In the genomic region with DNA sequence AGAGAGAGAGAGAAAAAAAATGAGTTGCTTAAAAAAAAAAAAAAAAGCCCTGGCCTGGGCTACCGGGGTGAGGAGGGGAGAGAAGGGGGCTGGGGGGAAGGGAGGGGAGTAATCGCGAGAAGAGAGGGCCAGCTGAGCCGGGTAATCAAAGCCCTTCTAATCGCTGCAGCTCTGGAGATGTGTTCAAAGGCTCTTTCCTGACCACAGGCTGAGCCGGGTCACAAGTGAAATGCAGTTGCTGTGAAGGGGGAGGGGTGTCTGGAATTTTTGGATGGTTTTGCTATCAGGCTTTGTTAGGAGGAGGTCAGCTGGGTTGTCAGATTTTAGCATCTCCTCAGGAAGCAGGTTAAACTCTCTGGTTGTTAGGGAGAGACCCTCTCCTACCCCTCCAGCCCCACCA, we compare ENCODE assay signal across 14 cellular contexts.
A peak's percentile ranks its signal among the peaks of the same experiment; 100 is the strongest.
DNase-seq lines count a peak whose midpoint lies in the region; ATAC-seq and TF ChIP-seq lines count a peak whose summit lies in the region.
"Had no signal": no experiment of that assay in that cellular context is flagged by ENCODE, and none has a peak within 500 bp of the region (broad histone marks: within the 10 kb centered on the region; RNA-seq: fewer than 3 reads in every experiment).

No MANE protein-coding gene starts in this region.

- no peak overlapping the region for H3K23ac ChIP-seq in neuronal stem cell (ENCODE audit: low read depth, low read length, poor library complexity)

- H3K36me3 ChIP-seq in H7 (replicated peaks; ENCODE audit: control insufficient read depth, insufficient read depth, low read length), result no peaks in the 10 kb centered on the region
- H3K36me3 ChIP-seq in NT2/D1 (ENCODE audit: insufficient read depth, insufficient read length, low read length), result no peaks in the 10 kb centered on the region
- no peaks in the 10 kb centered on the region for H3K36me3 ChIP-seq in neuronal stem cell (replicated peaks in 1 of 2; ENCODE audit: control insufficient read depth in 2 of 2, insufficient read depth in 2 of 2, low read length in 2 of 2)
- H3K36me3 ChIP-seq in ovary, result no peaks in the 10 kb centered on the region

- no peak overlapping the region for H4K8ac ChIP-seq in neuronal stem cell (ENCODE audit: low read depth, low read length)

- intact Hi-C loops in ovary (cut with DNase I), result no loop called here

- H3K4me3 ChIP-seq in H7 (ENCODE audit: insufficient read depth, low read depth, low read length) (no peak overlapping the region), NT2/D1 (ENCODE audit: insufficient read length, low read depth) (no peak overlapping the region), fibroblast of villous mesenchyme (ENCODE audit: low read depth, low read length) (no peak overlapping the region), neuronal stem cell (ENCODE audit: low read length in 2 of 2) (no peak overlapping the region), ovary (no peak overlapping the region)
- H3K4me3 ChIP-seq: SK-N-MC had no signal

- H3K9ac ChIP-seq in NT2/D1 (ENCODE audit: insufficient read length, low read depth) (no peak overlapping the region), neuronal stem cell (ENCODE audit: low read depth, low read length, poor library complexity) (no peak overlapping the region)

- no peak overlapping the region for H3K4me2 ChIP-seq in neuronal stem cell (ENCODE audit: insufficient read depth, low read length, poor library complexity, severe bottlenecking)

- H3K9me3 ChIP-seq in NT2/D1 (ENCODE audit: insufficient read depth, low read length) (no peaks in the 10 kb centered on the region), neuronal stem cell (replicated peaks in 1 of 2; ENCODE audit: control insufficient read depth in 2 of 2, insufficient read depth in 1 of 2, low read depth in 1 of 2, low read length in 2 of 2) (no peaks in the 10 kb centered on the region), ovary (no peaks in the 10 kb centered on the region)

- no peak overlapping the region for H2BK5ac ChIP-seq in neuronal stem cell (ENCODE audit: low read length)

- no peaks in the 10 kb centered on the region for H3K4me1 ChIP-seq in NT2/D1 (ENCODE audit: insufficient read depth, insufficient read length)
- peaks cover 15 to 20% of the 10 kb centered on the region in 2 donors for H3K4me1 ChIP-seq in neuronal stem cell (ENCODE audit: control insufficient read depth in 2 of 2, insufficient read depth in 1 of 2, low read depth in 1 of 2, low read length in 2 of 2)
- no peaks in the 10 kb centered on the region for H3K4me1 ChIP-seq in ovary (ENCODE audit: insufficient read depth)

- ATAC-seq in HG03159 (IDR thresholded peaks at IDR 0.05; ENCODE audit: unreplicated experiment), result no peak
- ATAC-seq: natural killer cell treated with Interleukin-12 subunit alpha and Interleukin-12 subunit beta and Interleukin-15 and Interleukin-18, amount 100 ng/mL, for 72 hours had no signal

- no CpG with 5 or more reads among the region's 6 CpGs for WGBS in neuronal stem cell (ENCODE audit: extremely low coverage in 2 of 2, insufficient read length in 2 of 2, insufficient replicate concordance in 1 of 2), 2 donors
- WGBS in ovary, 3 donors, result 5 to 25% (median 7%) methylated on average over 6 of the region's 6 CpGs

- H4K91ac ChIP-seq in neuronal stem cell (ENCODE audit: low read depth, low read length, poor library complexity), result no peak overlapping the region

- no peak for TF ChIP-seq CTCF in fibroblast of villous mesenchyme (IDR thresholded peaks at IDR 0.05; ENCODE audit: insufficient read depth, low read depth, low read length)
- TF ChIP-seq CTCF in ovary (IDR thresholded peaks at IDR 0.05), result no peak

- DNase-seq in H7 (peak; percentile 67), NT2/D1 (ENCODE audit: low read depth, low spot score) (peak; percentile 86), fibroblast of villous mesenchyme (ENCODE audit: low read depth) (peak; percentile 65), neuronal stem cell (ENCODE audit: low spot score) (peak; percentile 59), NCI-H69 (lab: John Stamatoyannopoulos, UW) (no peak), ovary (no peak), DMS79 (lab: John Stamatoyannopoulos, UW) (no peak)
- DNase-seq: activated naive CD4-positive, alpha-beta T cell treated with anti-CD3 and anti-CD28 coated beads, Interleukin-2, amount 50 U/mL, for 16 hours; KG1; kidney glomerular epithelial cell; NK-92 treated with Interleukin-12 subunit alpha and Interleukin-12 subunit beta, amount 100 ng/mL, for 24 hours had no signal

- no peak for TF ChIP-seq EP300 in ovary (IDR thresholded peaks at IDR 0.05)

- no peak overlapping the region for H2BK12ac ChIP-seq in neuronal stem cell (ENCODE audit: low read length)

- H3K4ac ChIP-seq in neuronal stem cell (ENCODE audit: low read length), result no peak overlapping the region

- H3K27ac ChIP-seq in neuronal stem cell (replicated peaks; ENCODE audit: low read length) (peak overlapping the region; percentile 27), ovary (no peak overlapping the region)
- H3K27ac ChIP-seq: SK-N-MC had no signal

- H3K18ac ChIP-seq in neuronal stem cell (ENCODE audit: low read length), result no peak overlapping the region

- H2BK15ac ChIP-seq in neuronal stem cell (ENCODE audit: low read length), result no peak overlapping the region

- H3K27me3 ChIP-seq in H7 (ENCODE audit: control insufficient read depth, insufficient read depth, low read length) (no peaks in the 10 kb centered on the region), NT2/D1 (ENCODE audit: insufficient read depth, insufficient read length) (no peaks in the 10 kb centered on the region), neuronal stem cell (ENCODE audit: control insufficient read depth in 3 of 3, insufficient read depth in 3 of 3, low read depth in 1 of 3, low read length in 3 of 3) (no peaks in the 10 kb centered on the region), ovary (no peaks in the 10 kb centered on the region)

- H3K14ac ChIP-seq in neuronal stem cell (ENCODE audit: low read length), result no peak overlapping the region

- H2BK120ac ChIP-seq in neuronal stem cell (ENCODE audit: low read depth, low read length), result no peak overlapping the region

- H3K79me1 ChIP-seq in neuronal stem cell (ENCODE audit: low read depth, low read length), result no peaks in the 10 kb centered on the region

- no peak overlapping the region for H2AK5ac ChIP-seq in neuronal stem cell (ENCODE audit: low read depth, low read length)

- no peak for TF ChIP-seq POLR2A in ovary (IDR thresholded peaks at IDR 0.05)

- peak overlapping the region; percentile 72 for H2AFZ ChIP-seq in neuronal stem cell (ENCODE audit: low read length)

Comparison
In these comparisons a context has a peak if more than half of its experiments do, and no peak if none do; other contexts are left out.
1. DNase-seq: peak in H7 (single experiment), NT2/D1 (single experiment), fibroblast of villous mesenchyme (single experiment) and neuronal stem cell (single experiment); none in NCI-H69 (single experiment), ovary (0 of 5) and DMS79 (single experiment).